1 cellular context compared by ENCODE assay signal in the genomic region with DNA sequence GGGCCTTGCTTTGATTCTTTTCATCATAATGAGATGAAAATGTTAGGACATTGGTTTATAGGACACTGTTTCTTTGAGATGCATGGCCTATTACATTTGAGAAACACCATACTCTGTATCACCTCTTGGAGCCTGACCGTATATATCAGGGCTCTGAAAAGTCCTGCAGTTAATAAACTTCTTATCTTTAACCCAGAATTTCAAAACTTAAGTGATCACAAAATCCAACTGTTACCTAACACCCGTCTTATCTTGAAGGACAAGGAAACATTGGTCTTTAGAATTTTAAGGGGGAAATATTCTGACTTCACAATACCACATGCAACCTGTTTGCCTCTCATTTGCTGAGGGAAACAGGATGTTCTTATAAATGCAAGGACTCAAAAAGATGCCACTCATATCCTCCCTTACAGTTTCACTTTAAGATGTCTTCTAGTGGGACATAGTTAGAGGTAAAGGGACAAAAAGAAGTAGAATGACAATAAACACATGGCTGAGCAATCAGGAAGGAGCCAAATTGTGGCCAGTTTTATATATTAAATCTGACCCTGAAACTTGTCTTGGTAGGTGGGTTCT.
TF ChIP-seq lines count a peak whose summit lies in the region.

No MANE protein-coding gene starts in this region.

TF ChIP-seq in K562, 482 proteins besides CTCF, POLR2A, EP300 and RAD21 (continued from another document):
- TF ChIP-seq E4F1 (CRISPR knock-in tag; IDR thresholded peaks at IDR 0.05; ENCODE audit: borderline replicate concordance) (no peak), WHSC1 (IDR thresholded peaks at IDR 0.05; ENCODE audit: low read length) (no peak), FOXK1 (CRISPR knock-in tag; IDR thresholded peaks at IDR 0.05; ENCODE audit: borderline replicate concordance) (no peak), SMARCB1 (IDR thresholded peaks at IDR 0.05; ENCODE audit: insufficient read length, low read depth) (no peak), TFAM (CRISPR knock-in tag; conservative IDR thresholded peaks at IDR 0.05) (no peak), AFF4 (CRISPR knock-in tag; IDR thresholded peaks at IDR 0.05) (peak; percentile 8; the same call in 1 of the 2 replicates), ARID2 (IDR thresholded peaks at IDR 0.05) (no peak), ZFX (CRISPR knock-in tag; IDR thresholded peaks at IDR 0.05) (no peak), PPARD (CRISPR knock-in tag; IDR thresholded peaks at IDR 0.05) (no peak), ZNF239 (CRISPR knock-in tag; IDR thresholded peaks at IDR 0.05) (peak; percentile 99), FOSL1 (tag; conservative IDR thresholded peaks at IDR 0.05) (no peak), SAFB (IDR thresholded peaks at IDR 0.05; ENCODE audit: borderline replicate concordance, low read depth, low read length) (no peak), ZNF717 (CRISPR knock-in tag; IDR thresholded peaks at IDR 0.05) (no peak), ZNF277 (CRISPR knock-in tag; IDR thresholded peaks at IDR 0.05; ENCODE audit: borderline replicate concordance) (no peak), SIN3A (IDR thresholded peaks at IDR 0.05; ENCODE audit: borderline replicate concordance in 2 of 2, control insufficient read depth in 1 of 2, low read depth in 2 of 2, low read length in 2 of 2) (no peak), HNRNPL (IDR thresholded peaks at IDR 0.05; ENCODE audit: low read depth, low read length) (no peak), JUND (IDR thresholded peaks at IDR 0.05; ENCODE audit: borderline replicate concordance, low read depth, low read length) (no peak), JUND (tag; IDR thresholded peaks at IDR 0.05; ENCODE audit: borderline replicate concordance, low read depth, low read length) (0 out of 3 replicates have a peak, but pooled peaks have one; percentile 17), GTF2F1 (IDR thresholded peaks at IDR 0.05; ENCODE audit: low read depth, low read length) (no peak), FIP1L1 (IDR thresholded peaks at IDR 0.05; ENCODE audit: low read depth, low read length, poor library complexity, severe bottlenecking) (no peak), SAFB2 (IDR thresholded peaks at IDR 0.05; ENCODE audit: borderline replicate concordance, low read depth, low read length, severe bottlenecking) (no peak), SNRNP70 (optimal IDR thresholded peaks at IDR 0.05; ENCODE audit: low read depth, low read length) (no peak), FOXM1 (IDR thresholded peaks at IDR 0.05; ENCODE audit: low read depth) (peak; percentile 39; the same call in 1 of the 2 replicates), FOXM1 (CRISPR knock-in tag; IDR thresholded peaks at IDR 0.05; ENCODE audit: low read depth) (no peak), ZNF639 (CRISPR knock-in tag; conservative IDR thresholded peaks at IDR 0.05 in 1 of 2, IDR thresholded peaks at IDR 0.05 in 1 of 2) (peak in 1 of 2 experiments; percentile 33; a peak in 1 of 4 replicates), XRCC5 (IDR thresholded peaks at IDR 0.05; ENCODE audit: low read depth, low read length) (no peak), ZEB2 (IDR thresholded peaks at IDR 0.05) (no peak), NR2C2 (CRISPR knock-in tag; IDR thresholded peaks at IDR 0.05) (no peak), NR2C2 (tag; IDR thresholded peaks at IDR 0.05) (no peak)
- TF ChIP-seq, protein P1, sequence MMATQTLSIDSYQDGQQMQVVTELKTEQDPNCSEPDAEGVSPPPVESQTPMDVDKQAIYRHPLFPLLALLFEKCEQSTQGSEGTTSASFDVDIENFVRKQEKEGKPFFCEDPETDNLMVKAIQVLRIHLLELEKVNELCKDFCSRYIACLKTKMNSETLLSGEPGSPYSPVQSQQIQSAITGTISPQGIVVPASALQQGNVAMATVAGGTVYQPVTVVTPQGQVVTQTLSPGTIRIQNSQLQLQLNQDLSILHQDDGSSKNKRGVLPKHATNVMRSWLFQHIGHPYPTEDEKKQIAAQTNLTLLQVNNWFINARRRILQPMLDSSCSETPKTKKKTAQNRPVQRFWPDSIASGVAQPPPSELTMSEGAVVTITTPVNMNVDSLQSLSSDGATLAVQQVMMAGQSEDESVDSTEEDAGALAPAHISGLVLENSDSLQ (IDR thresholded peaks at IDR 0.05), result no peak
